In genomic region chr2:21451418-21451817, GRCh38 we compare ENCODE assay signal across 18 cellular contexts.
"Had no signal": no experiment of that assay in that cellular context is flagged by ENCODE, and none has a peak within 500 bp of the region (broad histone marks: within the 10 kb centered on the region; RNA-seq: fewer than 3 reads in every experiment).

No MANE protein-coding gene starts in this region.

- H3K27me3 Mint-ChIP-seq: activated B cell treated with CpG ODN at 0.5 μM for 24 hours; activated CD4-positive, alpha-beta memory T cell treated with anti-CD3 and anti-CD28 coated beads, Interleukin-2, amount 10 ng/mL, durations not matched to agents 7 days and 5 days; activated naive CD4-positive, alpha-beta T cell treated with anti-CD3 and anti-CD28 coated beads, Interleukin-2, amount 10 ng/mL, durations not matched to agents 7 days and 5 days; natural killer cell treated with Interleukin-12 subunit alpha and Interleukin-12 subunit beta and Interleukin-15 and Interleukin-18, amount 100 ng/mL, for 72 hours; progenitor cell of endocrine pancreas; T-helper 17 cell had no signal

- H3K27ac ChIP-seq: upper lobe of right lung had no signal

- H3K27me3 ChIP-seq: upper lobe of right lung had no signal

- H3K4me1 ChIP-seq: upper lobe of right lung had no signal

- DNase-seq: activated B cell treated with CpG ODN at 0.5 μM for 24 hours; activated CD4-positive, alpha-beta memory T cell treated with anti-CD3 and anti-CD28 coated beads, Interleukin-2, amount 10 ng/mL, durations not matched to agents 7 days and 5 days; activated CD4-positive, alpha-beta T cell treated with anti-CD3 and anti-CD28 coated beads for 4 hours; activated effector memory CD4-positive, alpha-beta T cell treated with anti-CD3 and anti-CD28 coated beads, Interleukin-2, amount 50 U/mL, for 16 hours; activated naive CD4-positive, alpha-beta T cell treated with anti-CD3 and anti-CD28 coated beads, Interleukin-2, amount 10 ng/mL, durations not matched to agents 7 days and 5 days; activated T-cell treated with anti-CD3 and anti-CD28 coated beads, Interleukin-2, amount 50 U/mL, for 72 hours; amygdala; cerebellar nuclear complex; foreskin melanocyte; left ventricle myocardium superior; mammary epithelial cell; midbrain; stimulated activated CD4-positive, alpha-beta T cell treated with anti-CD3 and anti-CD28 coated beads, Interleukin-4, amount 100 ng/mL, for 4 hours; stimulated activated naive CD8-positive, alpha-beta T cell treated with anti-CD3 and anti-CD28 coated beads, Interleukin-15, Interleukin-2, amounts not matched to agents 100 U/mL and 50 U/mL, for 24 hours; T-helper 17 cell; upper lobe of right lung had no signal

- H3K9me3 ChIP-seq: upper lobe of right lung had no signal

- H3K4me1 Mint-ChIP-seq: activated B cell treated with CpG ODN at 0.5 μM for 24 hours; activated CD4-positive, alpha-beta memory T cell treated with anti-CD3 and anti-CD28 coated beads, Interleukin-2, amount 10 ng/mL, durations not matched to agents 7 days and 5 days; activated naive CD4-positive, alpha-beta T cell treated with anti-CD3 and anti-CD28 coated beads, Interleukin-2, amount 10 ng/mL, durations not matched to agents 7 days and 5 days; T-helper 17 cell had no signal

- H3K9me3 Mint-ChIP-seq: activated B cell treated with CpG ODN at 0.5 μM for 24 hours; activated CD4-positive, alpha-beta memory T cell treated with anti-CD3 and anti-CD28 coated beads, Interleukin-2, amount 10 ng/mL, durations not matched to agents 7 days and 5 days; activated naive CD4-positive, alpha-beta T cell treated with anti-CD3 and anti-CD28 coated beads, Interleukin-2, amount 10 ng/mL, durations not matched to agents 7 days and 5 days had no signal

- H3K27ac Mint-ChIP-seq: activated B cell treated with CpG ODN at 0.5 μM for 24 hours; activated CD4-positive, alpha-beta memory T cell treated with anti-CD3 and anti-CD28 coated beads, Interleukin-2, amount 10 ng/mL, durations not matched to agents 7 days and 5 days; activated naive CD4-positive, alpha-beta T cell treated with anti-CD3 and anti-CD28 coated beads, Interleukin-2, amount 10 ng/mL, durations not matched to agents 7 days and 5 days; activated T-cell treated with anti-CD3 and anti-CD28 coated beads, Interleukin-2, amount 50 U/mL, for 72 hours; natural killer cell treated with Interleukin-12 subunit alpha and Interleukin-12 subunit beta and Interleukin-15 and Interleukin-18, amount 100 ng/mL, for 72 hours; progenitor cell of endocrine pancreas; T-helper 17 cell had no signal

- H3K4me3 Mint-ChIP-seq: activated B cell treated with CpG ODN at 0.5 μM for 24 hours; activated CD4-positive, alpha-beta memory T cell treated with anti-CD3 and anti-CD28 coated beads, Interleukin-2, amount 10 ng/mL, durations not matched to agents 7 days and 5 days; activated naive CD4-positive, alpha-beta T cell treated with anti-CD3 and anti-CD28 coated beads, Interleukin-2, amount 10 ng/mL, durations not matched to agents 7 days and 5 days; activated T-cell treated with anti-CD3 and anti-CD28 coated beads, Interleukin-2, amount 50 U/mL, for 72 hours; natural killer cell treated with Interleukin-12 subunit alpha and Interleukin-12 subunit beta and Interleukin-15 and Interleukin-18, amount 100 ng/mL, for 72 hours; T-helper 17 cell had no signal

- H3K36me3 ChIP-seq: upper lobe of right lung had no signal

- H3K36me3 Mint-ChIP-seq: activated naive CD4-positive, alpha-beta T cell treated with anti-CD3 and anti-CD28 coated beads, Interleukin-2, amount 10 ng/mL, durations not matched to agents 7 days and 5 days; natural killer cell treated with Interleukin-12 subunit alpha and Interleukin-12 subunit beta and Interleukin-15 and Interleukin-18, amount 100 ng/mL, for 72 hours had no signal

- H3K4me3 ChIP-seq: upper lobe of right lung had no signal
